14 cellular contexts compared by ENCODE assay signal in the genomic region with DNA sequence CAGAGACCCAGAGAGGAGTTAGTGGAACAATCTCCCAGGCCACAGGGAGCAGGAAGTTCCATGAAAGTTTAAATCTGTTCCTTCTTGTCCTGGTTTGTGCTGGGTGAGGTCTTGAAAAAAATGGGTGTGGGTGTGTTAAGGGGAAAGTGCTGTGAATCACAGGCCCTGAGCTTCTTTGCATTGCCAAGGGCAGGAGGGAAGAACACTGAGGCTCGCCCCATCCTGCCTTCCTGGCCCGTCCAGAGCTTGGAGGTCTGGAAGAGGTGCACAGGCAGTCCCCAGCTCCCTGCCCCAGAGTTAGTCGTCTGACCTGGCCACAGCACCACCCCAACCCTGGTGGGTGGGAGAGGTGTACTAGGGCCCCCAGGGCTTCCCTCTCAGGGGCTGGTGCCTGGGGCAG. TPM values are rescaled to one million over a fixed set of nuclear protein-coding genes. Genes with fewer than 3 reads are reported as not detected.
DNase-seq lines count a peak whose midpoint lies in the region; ATAC-seq, FAIRE-seq and TF ChIP-seq lines count a peak whose summit lies in the region.
"Had no signal": no experiment of that assay in that cellular context is flagged by ENCODE, and none has a peak within 500 bp of the region (broad histone marks: within the 10 kb centered on the region; RNA-seq: fewer than 3 reads in every experiment).

No MANE protein-coding gene starts in this region.

- TF ChIP-seq CTCF in MCF 10A (IDR thresholded peaks at IDR 0.05; ENCODE audit: unreplicated experiment) (no peak), kidney (IDR thresholded peaks at IDR 0.05; ENCODE audit: borderline replicate concordance, extremely low read depth, insufficient read depth) (no peak), type B pancreatic cell (conservative IDR thresholded peaks at IDR 0.05) (no peak), GM10248 (IDR thresholded peaks at IDR 0.05; ENCODE audit: control extremely low read depth, extremely low read depth, low read depth, missing control alignments) (no peak)

- H3K4me3 Mint-ChIP-seq in MCF 10A (ENCODE audit: unreplicated experiment) (peak overlapping the region; percentile 69), type B pancreatic cell (peak overlapping the region; percentile 84)
- H3K4me3 Mint-ChIP-seq: activated naive CD8-positive, alpha-beta T cell treated with anti-CD3 and anti-CD28 coated beads, Interleukin-2, amount 50 U/mL, for 24 hours; stimulated activated effector memory CD8-positive, alpha-beta T cell treated with anti-CD3 and anti-CD28 coated beads, Interleukin-12 subunit alpha, Interleukin-12 subunit beta, amount 100 ng/mL, for 72 hours; T-helper 2 cell treated with Interferon-gamma antibody and Interleukin-4, amounts not matched to agents 5 μg/mL and 100 μg/mL, for 36 hours had no signal

- peaks cover 48% of the 10 kb centered on the region for H3K27me3 ChIP-seq in HUES6 (ENCODE audit: control insufficient read depth, insufficient read depth, low read length)

- H3K36me3 ChIP-seq in HUES6 (ENCODE audit: control insufficient read depth, insufficient read depth, low read length) = peaks cover 7% of the 10 kb centered on the region; the same call in 1 of the 2 replicates
- H3K36me3 ChIP-seq in kidney (ENCODE audit: control insufficient read depth in 1 of 2, insufficient read depth in 2 of 2, low read length in 2 of 2) = no peaks in the 10 kb centered on the region

- peak overlapping the region; percentile 96; the same call in 1 of the 2 replicates for H3K4me3 ChIP-seq in HUES6 (ENCODE audit: low read depth, low read length)
- H3K4me3 ChIP-seq in kidney (ENCODE audit: low read length in 2 of 2) = no peak overlapping the region

- POLR2A ChIA-PET in MCF 10A (lab: Yijun Ruan, JAX) (interaction anchor here (0.5 to 7.9 kb wide), 10 partner anchors 12 to 1006 kb away, joined by 3 to 134 read pairs (median 4); partner anchors contain the start of genes TTC19 and ZSWIM7), GM10248 (lab: Yijun Ruan, JAX) (no interaction called here)

- H3K4me1 Mint-ChIP-seq in MCF 10A (ENCODE audit: insufficient read depth, unreplicated experiment) = peaks cover 25% of the 10 kb centered on the region
- peaks cover 6% of the 10 kb centered on the region for H3K4me1 Mint-ChIP-seq in type B pancreatic cell (ENCODE audit: unreplicated experiment)

- H3K4me1 ChIP-seq in HUES6 (ENCODE audit: control insufficient read depth, insufficient read depth, low read length) (peaks cover 37% of the 10 kb centered on the region), kidney (ENCODE audit: control insufficient read depth in 1 of 2, insufficient read depth in 1 of 2, low read depth in 1 of 2, low read length in 2 of 2) (peaks cover 0 to 7% of the 10 kb centered on the region in 2 donors)

- no peak overlapping the region for H3K27ac ChIP-seq in HUES6 (ENCODE audit: low read depth, low read length)
- no peak overlapping the region for H3K27ac ChIP-seq in kidney (ENCODE audit: low read depth in 2 of 2, low read length in 2 of 2)

- H3K27me3 Mint-ChIP-seq in MCF 10A (ENCODE audit: insufficient read depth, unreplicated experiment) = no peaks in the 10 kb centered on the region
- H3K27me3 Mint-ChIP-seq in type B pancreatic cell = peaks cover 34% of the 10 kb centered on the region

- H3K9ac ChIP-seq in HUES6 (ENCODE audit: low read length) = no peak overlapping the region
- H3K9ac ChIP-seq in kidney (ENCODE audit: low read length in 2 of 2) = no peak overlapping the region

- intact Hi-C loops in MCF 10A (cut with micrococcal nuclease) = loop anchor here (5.0 kb wide), 1 partner anchor 100 kb away; no protein-coding TSS in a partner anchor
- intact Hi-C loops in kidney (cut with DNase I) = no loop called here

- BruUV-seq in MCF 10A (replicated peaks; lab: Mats Ljungman, UMichigan) = no TSS peak

- peak; percentile 84 for DNase-seq in MCF 10A (ENCODE audit: unreplicated experiment)
- peak; percentile 45 for DNase-seq in kidney
- no peak for DNase-seq in type B pancreatic cell (ENCODE audit: extremely low spot score, unreplicated experiment)
- DNase-seq in iPS-NIHi7 (ENCODE audit: extremely low spot score) = no peak
- no peak for DNase-seq in GM10248 (ENCODE audit: extremely low spot score)
- DNase-seq: activated naive CD8-positive, alpha-beta T cell treated with anti-CD3 and anti-CD28 coated beads, Interleukin-2, amount 50 U/mL, for 24 hours; DND-41; natural killer cell; NCI-H187 treated with DMSO at 0.1 percent for 48 hours had no signal

- no peak for FAIRE-seq in kidney (lab: Jason Lieb, UNC)
- FAIRE-seq: GM18507 had no signal

- CTCF ChIA-PET in MCF 10A (lab: Yijun Ruan, JAX) (interaction anchor here (0.7 to 1.7 kb wide), 2 partner anchors 36 to 51 kb away, joined by 3 to 11 read pairs; partner anchors contain the start of genes TTC19 and ZSWIM7), GM10248 (lab: Yijun Ruan, JAX) (no interaction called here)

- ATAC-seq in GM18861 (IDR thresholded peaks at IDR 0.05; ENCODE audit: unreplicated experiment) = no peak
- ATAC-seq: activated naive CD8-positive, alpha-beta T cell treated with anti-CD3 and anti-CD28 coated beads, Interleukin-2, amount 50 U/mL, for 24 hours; natural killer cell; stimulated activated effector memory CD8-positive, alpha-beta T cell treated with anti-CD3 and anti-CD28 coated beads, Interleukin-12 subunit alpha, Interleukin-12 subunit beta, amount 100 ng/mL, for 72 hours had no signal

- H3K9me3 ChIP-seq in HUES6 (ENCODE audit: control insufficient read depth, insufficient read depth, low read depth, low read length) = no peaks in the 10 kb centered on the region
- no peaks in the 10 kb centered on the region for H3K9me3 ChIP-seq in kidney (ENCODE audit: control insufficient read depth in 1 of 2, low read length in 2 of 2)

- H3K9me3 Mint-ChIP-seq in MCF 10A (ENCODE audit: unreplicated experiment) (no peaks in the 10 kb centered on the region), type B pancreatic cell (no peaks in the 10 kb centered on the region)
- H3K9me3 Mint-ChIP-seq: activated naive CD8-positive, alpha-beta T cell treated with anti-CD3 and anti-CD28 coated beads, Interleukin-2, amount 50 U/mL, for 24 hours; natural killer cell; stimulated activated effector memory CD8-positive, alpha-beta T cell treated with anti-CD3 and anti-CD28 coated beads, Interleukin-12 subunit alpha, Interleukin-12 subunit beta, amount 100 ng/mL, for 72 hours; T-helper 2 cell treated with Interferon-gamma antibody and Interleukin-4, amounts not matched to agents 5 μg/mL and 100 μg/mL, for 36 hours had no signal

- H3K36me3 Mint-ChIP-seq in MCF 10A (ENCODE audit: insufficient read depth, unreplicated experiment) (peaks cover 19% of the 10 kb centered on the region), type B pancreatic cell (no peaks in the 10 kb centered on the region)
- H3K36me3 Mint-ChIP-seq: natural killer cell; stimulated activated effector memory CD8-positive, alpha-beta T cell treated with anti-CD3 and anti-CD28 coated beads, Interleukin-12 subunit alpha, Interleukin-12 subunit beta, amount 100 ng/mL, for 72 hours had no signal

- peak overlapping the region; percentile 96 for H3K27ac Mint-ChIP-seq in MCF 10A (ENCODE audit: low read depth, unreplicated experiment)
- peak overlapping the region; percentile 58 for H3K27ac Mint-ChIP-seq in type B pancreatic cell
- H3K27ac Mint-ChIP-seq: activated naive CD8-positive, alpha-beta T cell treated with anti-CD3 and anti-CD28 coated beads, Interleukin-2, amount 50 U/mL, for 24 hours; natural killer cell; stimulated activated effector memory CD8-positive, alpha-beta T cell treated with anti-CD3 and anti-CD28 coated beads, Interleukin-12 subunit alpha, Interleukin-12 subunit beta, amount 100 ng/mL, for 72 hours; T-helper 2 cell treated with Interferon-gamma antibody and Interleukin-4, amounts not matched to agents 5 μg/mL and 100 μg/mL, for 36 hours had no signal

RNA-seq across cellular contexts. Expression of gene ADORA2B, which starts 2.4 kb away (rescaled TPM):
- total RNA-seq in MCF 10A (2022) = 21.7 and 26.0 TPM in 2 replicates
- 0.60 TPM for total RNA-seq in kidney
- polyA plus RNA-seq in kidney (ENCODE audit: insufficient read depth, low read depth, low replicate concordance) = not detected
- 2.0 and 4.0 TPM in 2 replicates for total RNA-seq in type B pancreatic cell (ENCODE audit: low replicate concordance)

RNA-seq across cellular contexts. Expression of gene ZSWIM7, which starts 52.2 kb away (rescaled TPM):
- total RNA-seq in MCF 10A (2022) (44.1 and 63.3 TPM in 2 replicates), kidney (21.0 TPM), type B pancreatic cell (ENCODE audit: low replicate concordance) (20.7 and 26.4 TPM in 2 replicates)
- polyA plus RNA-seq in kidney (ENCODE audit: insufficient read depth, low read depth, low replicate concordance) = 66.7 TPM

RNA-seq across cellular contexts. Expression of gene TTC19, which starts 52.3 kb away (rescaled TPM):
- total RNA-seq in MCF 10A (2022) = 46.7 and 49.5 TPM in 2 replicates
- total RNA-seq in kidney = 47.7 TPM
- polyA plus RNA-seq in kidney (ENCODE audit: insufficient read depth, low read depth, low replicate concordance) = 42.0 TPM
- 43.3 and 46.3 TPM in 2 replicates for total RNA-seq in type B pancreatic cell (ENCODE audit: low replicate concordance)

Comparison
In these comparisons a context has a peak if more than half of its experiments do, and no peak if none do; other contexts are left out.
1. DNase-seq: peak in MCF 10A (single experiment) and kidney (single experiment); none in type B pancreatic cell (single experiment), iPS-NIHi7 (single experiment) and GM10248 (single experiment).